ENCODE assay signal across 9 cellular contexts in the genomic region with DNA sequence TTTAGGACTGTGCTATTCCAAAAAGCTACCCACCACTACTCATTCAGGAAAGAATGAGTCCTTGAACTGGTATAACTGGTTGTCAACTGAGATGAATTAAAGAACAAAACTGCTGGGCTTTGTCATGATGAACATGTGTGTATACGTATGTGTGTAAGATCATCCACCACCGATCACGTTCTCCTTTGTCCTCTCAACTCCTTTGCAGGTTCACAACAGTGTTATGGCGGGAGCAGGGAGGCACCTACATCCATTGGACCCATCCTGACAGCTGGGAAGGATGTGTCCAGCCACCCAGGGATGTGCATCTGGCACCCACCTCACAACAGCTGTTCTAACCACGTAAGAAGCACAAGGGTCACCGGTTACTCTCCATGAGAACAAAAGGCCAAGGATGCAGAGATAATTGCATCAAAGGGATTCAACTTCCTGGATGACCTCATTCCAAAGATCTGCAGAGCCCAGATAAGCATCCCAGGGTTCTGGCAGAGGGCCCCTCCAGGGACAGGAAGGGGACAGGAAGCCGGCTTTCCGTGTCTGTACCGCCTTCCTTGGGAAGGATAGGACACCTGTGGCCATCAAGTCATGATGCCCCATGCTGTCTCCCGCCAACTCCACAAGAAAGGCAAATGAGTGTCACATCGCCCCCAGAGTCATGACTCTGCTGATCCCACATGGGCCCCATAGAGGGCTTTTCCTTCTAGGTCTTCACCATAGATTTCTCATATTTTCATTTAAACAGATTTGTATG.
A peak's percentile ranks its signal among the peaks of the same experiment; 100 is the strongest.
DNase-seq lines count a peak whose midpoint lies in the region; ATAC-seq and TF ChIP-seq lines count a peak whose summit lies in the region.
"Had no signal": no experiment of that assay in that cellular context is flagged by ENCODE, and none has a peak within 500 bp of the region (broad histone marks: within the 10 kb centered on the region; RNA-seq: fewer than 3 reads in every experiment).

No MANE protein-coding gene starts in this region.

- peak; percentile 100 for DNase-seq in DMS53 (lab: John Stamatoyannopoulos, UW)
- DNase-seq in NCI-H510A (lab: John Stamatoyannopoulos, UW): peak; percentile 45
- peak; percentile 87 for DNase-seq in epithelial cell of prostate (ENCODE audit: low read depth, low spot score)
- peak; percentile 99 for DNase-seq in mesendoderm
- DNase-seq in prostate gland (ENCODE audit: low spot score): no peak
- DNase-seq in NCI-H2107 (lab: John Stamatoyannopoulos, UW): no peak
- DNase-seq in left lung: no peak
- DNase-seq: NCI-H187 had no signal

- no peak overlapping the region for H3K9ac ChIP-seq in mesendoderm (ENCODE audit: low read length)

- ATAC-seq in HG03469 (IDR thresholded peaks at IDR 0.05; ENCODE audit: unreplicated experiment): no peak
- no peak for ATAC-seq in left lung

- peak overlapping the region; percentile 2 for H2AK5ac ChIP-seq in mesendoderm (ENCODE audit: low read length)

- peak overlapping the region; percentile 75 for H3K56ac ChIP-seq in mesendoderm (ENCODE audit: low read length)

- H2BK120ac ChIP-seq in mesendoderm (ENCODE audit: low read depth, low read length): no peak overlapping the region

- no peak for TF ChIP-seq CTCF in prostate gland (IDR thresholded peaks at IDR 0.05)
- TF ChIP-seq CTCF in left lung (IDR thresholded peaks at IDR 0.05): no peak

- H3K79me2 ChIP-seq in mesendoderm (ENCODE audit: control insufficient read depth, insufficient read depth, low read length): no peaks in the 10 kb centered on the region

- peak overlapping the region; percentile 76 for H2BK5ac ChIP-seq in mesendoderm (ENCODE audit: low read length)

- H3K4me2 ChIP-seq in mesendoderm (ENCODE audit: low read length): no peak overlapping the region

- peak overlapping the region; percentile 3 for H3K18ac ChIP-seq in mesendoderm (ENCODE audit: low read length)

- H3K36me3 ChIP-seq in mesendoderm (ENCODE audit: control insufficient read depth, insufficient read depth, low read length) (no peaks in the 10 kb centered on the region), prostate gland (no peaks in the 10 kb centered on the region), left lung (no peaks in the 10 kb centered on the region)

- peaks cover 7% of the 10 kb centered on the region for H3K4me1 ChIP-seq in mesendoderm (ENCODE audit: control insufficient read depth, low read depth, low read length)
- H3K4me1 ChIP-seq in prostate gland (replicated peaks): no peaks in the 10 kb centered on the region
- no peaks in the 10 kb centered on the region for H3K4me1 ChIP-seq in left lung

- no peak overlapping the region for H3K4me3 ChIP-seq in mesendoderm (ENCODE audit: low read length)
- no peak overlapping the region for H3K4me3 ChIP-seq in prostate gland
- H3K4me3 ChIP-seq in left lung: no peak overlapping the region

- H3K27me3 ChIP-seq in mesendoderm (ENCODE audit: insufficient read depth, low read length, poor library complexity): no peaks in the 10 kb centered on the region
- no peaks in the 10 kb centered on the region for H3K27me3 ChIP-seq in prostate gland (replicated peaks; ENCODE audit: insufficient read depth)
- no peaks in the 10 kb centered on the region for H3K27me3 ChIP-seq in left lung

- no peak overlapping the region for H2BK15ac ChIP-seq in mesendoderm (replicated peaks; ENCODE audit: low read depth)

- no peak overlapping the region for H4K8ac ChIP-seq in mesendoderm (ENCODE audit: low read depth, low read length)

- no peak overlapping the region for H4K5ac ChIP-seq in mesendoderm (ENCODE audit: low read length)

- H3K27ac ChIP-seq in epithelial cell of prostate (peak overlapping the region; percentile 97), mesendoderm (ENCODE audit: low read depth, low read length) (peak overlapping the region; percentile 82), prostate gland (no peak overlapping the region), left lung (no peak overlapping the region)

- no peak for TF ChIP-seq POLR2A in prostate gland (IDR thresholded peaks at IDR 0.05)

- H3K79me1 ChIP-seq in mesendoderm (ENCODE audit: low read length): no peaks in the 10 kb centered on the region

- H3K4ac ChIP-seq in mesendoderm (ENCODE audit: low read depth, low read length): peak overlapping the region; percentile 28

- intact Hi-C loops in prostate gland (cut with DNase I) (no loop called here), left lung (cut with DNase I) (no loop called here)

- WGBS in mesendoderm (ENCODE audit: extremely low coverage, insufficient coverage, low lambda C conversion rate): no CpG with 5 or more reads among the region's 11 CpGs
- WGBS in prostate gland: 78% methylated on average over 11 of the region's 11 CpGs

- no peak overlapping the region for H3K23ac ChIP-seq in mesendoderm (ENCODE audit: low read length)

- no peaks in the 10 kb centered on the region for H3K9me3 ChIP-seq in prostate gland
- no peaks in the 10 kb centered on the region for H3K9me3 ChIP-seq in left lung

Comparison
In these comparisons a context has a peak if more than half of its experiments do, and no peak if none do; other contexts are left out.
1. DNase-seq: peak in DMS53 (single experiment), NCI-H510A (single experiment), epithelial cell of prostate (single experiment) and mesendoderm (single experiment); none in prostate gland (single experiment), NCI-H2107 (single experiment) and left lung (0 of 2).
2. H3K27ac ChIP-seq: peak in epithelial cell of prostate (single experiment) and mesendoderm (single experiment); none in prostate gland (0 of 2) and left lung (0 of 2).